Comparison of ENCODE assay signal across 8 cellular contexts in the genomic region with DNA sequence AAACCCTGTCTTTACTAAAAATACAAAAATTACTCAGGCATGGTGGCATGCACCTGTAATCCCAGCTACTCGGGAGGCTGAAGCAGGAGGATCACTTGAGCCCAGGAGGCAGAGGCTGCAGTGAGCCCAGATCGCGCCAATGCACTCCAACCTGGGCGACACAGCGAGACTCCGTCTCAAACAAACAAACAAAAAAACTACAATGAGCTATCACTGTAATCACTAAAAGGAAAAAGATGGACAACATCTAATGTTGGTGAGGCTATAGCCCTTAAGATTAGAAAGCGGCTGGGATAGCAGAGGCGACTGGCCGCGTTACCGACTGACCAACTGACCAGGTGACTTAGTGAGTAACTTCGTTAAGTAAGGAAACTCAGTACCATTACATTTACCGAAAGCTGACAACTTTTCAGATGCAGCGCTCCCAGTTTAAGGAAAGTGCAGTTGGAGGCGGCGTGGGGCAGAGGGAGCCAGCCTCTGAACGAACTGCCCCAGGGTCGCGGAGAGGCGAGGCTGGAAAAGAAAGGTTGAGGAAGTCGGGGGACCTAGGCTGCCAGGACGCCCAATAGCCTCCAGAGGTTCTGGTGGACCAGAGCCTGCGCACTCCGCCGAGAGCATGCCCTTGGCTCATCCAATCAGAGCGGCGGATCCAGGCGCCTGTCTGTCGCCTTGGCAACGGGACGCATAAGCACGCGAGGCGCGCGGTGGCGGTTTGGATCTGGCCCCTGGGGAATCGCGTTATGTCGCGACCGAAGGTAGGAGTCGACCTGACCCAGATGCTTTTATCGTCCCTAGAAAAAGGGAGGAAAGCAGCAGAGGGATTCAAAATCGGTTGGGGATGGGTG. TPM values are rescaled to one million over a fixed set of nuclear protein-coding genes. Genes with fewer than 3 reads are reported as not detected.
A peak's percentile ranks its signal among the peaks of the same experiment; 100 is the strongest.
DNase-seq lines count a peak whose midpoint lies in the region; FAIRE-seq and TF ChIP-seq lines count a peak whose summit lies in the region.

No MANE protein-coding gene starts in this region.

- CTCF ChIA-PET in HEK293 (lab: Yijun Ruan, JAX) = interaction anchor here (0.6 to 2.2 kb wide), 4 partner anchors 45 to 182 kb away, joined by 3 to 6 read pairs (median 6); no protein-coding TSS in a partner anchor

- TF ChIP-seq CTCF in HEK293 (tag by site-specific recombination; IDR thresholded peaks at IDR 0.05) = no peak

- POLR2A ChIA-PET in HEK293 (lab: Yijun Ruan, JAX) = interaction anchor here (0.7 to 1.2 kb wide), 6 partner anchors 15 to 72 kb away, joined by 3 to 8 read pairs (median 5); a partner anchor contains a TSS

- H3K9me3 ChIP-seq in HEK293 (ENCODE audit: control insufficient read depth, insufficient read depth, low read depth, low read length) = no peaks in the 10 kb centered on the region

- H3K27ac ChIP-seq in HEK293 (ENCODE audit: extremely low read depth, low read depth, low read length) = no peak overlapping the region

- peak; percentile 84 for FAIRE-seq in G401.6 (lab: Jason Lieb, UNC)

- DNase-seq in MV-4-11 (lab: John Stamatoyannopoulos, UW) (peak; percentile 93), SK-N-DZ (ENCODE audit: low spot score) (peak; percentile 94), glomerular visceral epithelial cell (ENCODE audit: extremely low spot score) (peak; percentile 95), nucleus accumbens (lab: John Stamatoyannopoulos, UW) (peak; percentile 61 to 97 (median 88)), superior temporal gyrus (ENCODE audit: extremely low spot score) (peak; percentile 93)
- DNase-seq in activated naive CD4-positive, alpha-beta T cell treated with anti-CD3 and anti-CD28 coated beads, Interleukin-2, amount 50 U/mL, for 16 hours = peak; percentile 83

- no peaks in the 10 kb centered on the region for H3K4me1 ChIP-seq in HEK293 (ENCODE audit: control insufficient read depth, insufficient read depth, low read length)

- no peaks in the 10 kb centered on the region for H3K36me3 ChIP-seq in HEK293 (ENCODE audit: control insufficient read depth in 2 of 2, insufficient read depth in 1 of 2, low read length in 2 of 2)

- peak overlapping the region; percentile 66 for H3K4me3 ChIP-seq in HEK293 (ENCODE audit: low read depth, low read length)

TF ChIP-seq in HEK293, 187 proteins besides CTCF, POLR2A, EP300 and RAD21:
- TF ChIP-seq ZNF548 (tag by site-specific recombination; IDR thresholded peaks at IDR 0.05) = no peak
- TF ChIP-seq ZNF600 (tag by site-specific recombination; IDR thresholded peaks at IDR 0.05) = peak; percentile 46
- TF ChIP-seq KLF9 (tag by site-specific recombination; IDR thresholded peaks at IDR 0.05; ENCODE audit: low read depth) = peak; percentile 76
- TF ChIP-seq KLF10 (tag by site-specific recombination; IDR thresholded peaks at IDR 0.05) = 0 out of 2 replicates have a peak, but pooled peaks have one; percentile 38
- TF ChIP-seq ZFP69B (tag by site-specific recombination; IDR thresholded peaks at IDR 0.05) = no peak
- TF ChIP-seq, protein P1, sequence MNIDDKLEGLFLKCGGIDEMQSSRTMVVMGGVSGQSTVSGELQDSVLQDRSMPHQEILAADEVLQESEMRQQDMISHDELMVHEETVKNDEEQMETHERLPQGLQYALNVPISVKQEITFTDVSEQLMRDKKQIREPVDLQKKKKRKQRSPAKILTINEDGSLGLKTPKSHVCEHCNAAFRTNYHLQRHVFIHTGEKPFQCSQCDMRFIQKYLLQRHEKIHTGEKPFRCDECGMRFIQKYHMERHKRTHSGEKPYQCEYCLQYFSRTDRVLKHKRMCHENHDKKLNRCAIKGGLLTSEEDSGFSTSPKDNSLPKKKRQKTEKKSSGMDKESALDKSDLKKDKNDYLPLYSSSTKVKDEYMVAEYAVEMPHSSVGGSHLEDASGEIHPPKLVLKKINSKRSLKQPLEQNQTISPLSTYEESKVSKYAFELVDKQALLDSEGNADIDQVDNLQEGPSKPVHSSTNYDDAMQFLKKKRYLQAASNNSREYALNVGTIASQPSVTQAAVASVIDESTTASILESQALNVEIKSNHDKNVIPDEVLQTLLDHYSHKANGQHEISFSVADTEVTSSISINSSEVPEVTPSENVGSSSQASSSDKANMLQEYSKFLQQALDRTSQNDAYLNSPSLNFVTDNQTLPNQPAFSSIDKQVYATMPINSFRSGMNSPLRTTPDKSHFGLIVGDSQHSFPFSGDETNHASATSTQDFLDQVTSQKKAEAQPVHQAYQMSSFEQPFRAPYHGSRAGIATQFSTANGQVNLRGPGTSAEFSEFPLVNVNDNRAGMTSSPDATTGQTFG (tag by site-specific recombination; IDR thresholded peaks at IDR 0.05; ENCODE audit: borderline replicate concordance) = no peak
- TF ChIP-seq ZBTB17 (tag by site-specific recombination; IDR thresholded peaks at IDR 0.05) = peak; percentile 80
- peak; percentile 79 for TF ChIP-seq SP2 (tag by site-specific recombination; IDR thresholded peaks at IDR 0.05)
- TF ChIP-seq, protein P2, sequence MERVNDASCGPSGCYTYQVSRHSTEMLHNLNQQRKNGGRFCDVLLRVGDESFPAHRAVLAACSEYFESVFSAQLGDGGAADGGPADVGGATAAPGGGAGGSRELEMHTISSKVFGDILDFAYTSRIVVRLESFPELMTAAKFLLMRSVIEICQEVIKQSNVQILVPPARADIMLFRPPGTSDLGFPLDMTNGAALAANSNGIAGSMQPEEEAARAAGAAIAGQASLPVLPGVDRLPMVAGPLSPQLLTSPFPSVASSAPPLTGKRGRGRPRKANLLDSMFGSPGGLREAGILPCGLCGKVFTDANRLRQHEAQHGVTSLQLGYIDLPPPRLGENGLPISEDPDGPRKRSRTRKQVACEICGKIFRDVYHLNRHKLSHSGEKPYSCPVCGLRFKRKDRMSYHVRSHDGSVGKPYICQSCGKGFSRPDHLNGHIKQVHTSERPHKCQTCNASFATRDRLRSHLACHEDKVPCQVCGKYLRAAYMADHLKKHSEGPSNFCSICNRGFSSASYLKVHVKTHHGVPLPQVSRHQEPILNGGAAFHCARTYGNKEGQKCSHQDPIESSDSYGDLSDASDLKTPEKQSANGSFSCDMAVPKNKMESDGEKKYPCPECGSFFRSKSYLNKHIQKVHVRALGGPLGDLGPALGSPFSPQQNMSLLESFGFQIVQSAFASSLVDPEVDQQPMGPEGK (tag by site-specific recombination; IDR thresholded peaks at IDR 0.05) = peak; percentile 58; the same call in 1 of the 2 replicates
- no peak for TF ChIP-seq ZNF501 (tag by site-specific recombination; IDR thresholded peaks at IDR 0.05)
- TF ChIP-seq, protein P3, sequence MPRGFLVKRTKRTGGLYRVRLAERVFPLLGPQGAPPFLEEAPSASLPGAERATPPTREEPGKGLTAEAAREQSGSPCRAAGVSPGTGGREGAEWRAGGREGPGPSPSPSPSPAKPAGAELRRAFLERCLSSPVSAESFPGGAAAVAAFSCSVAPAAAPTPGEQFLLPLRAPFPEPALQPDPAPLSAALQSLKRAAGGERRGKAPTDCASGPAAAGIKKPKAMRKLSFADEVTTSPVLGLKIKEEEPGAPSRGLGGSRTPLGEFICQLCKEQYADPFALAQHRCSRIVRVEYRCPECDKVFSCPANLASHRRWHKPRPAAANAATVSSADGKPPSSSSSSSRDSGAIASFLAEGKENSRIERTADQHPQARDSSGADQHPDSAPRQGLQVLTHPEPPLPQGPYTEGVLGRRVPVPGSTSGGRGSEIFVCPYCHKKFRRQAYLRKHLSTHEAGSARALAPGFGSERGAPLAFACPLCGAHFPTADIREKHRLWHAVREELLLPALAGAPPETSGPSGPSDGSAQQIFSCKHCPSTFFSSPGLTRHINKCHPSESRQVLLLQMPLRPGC (tag by site-specific recombination; IDR thresholded peaks at IDR 0.05) = 0 out of 2 replicates have a peak, but pooled peaks have one; percentile 10
- TF ChIP-seq, protein P4, sequence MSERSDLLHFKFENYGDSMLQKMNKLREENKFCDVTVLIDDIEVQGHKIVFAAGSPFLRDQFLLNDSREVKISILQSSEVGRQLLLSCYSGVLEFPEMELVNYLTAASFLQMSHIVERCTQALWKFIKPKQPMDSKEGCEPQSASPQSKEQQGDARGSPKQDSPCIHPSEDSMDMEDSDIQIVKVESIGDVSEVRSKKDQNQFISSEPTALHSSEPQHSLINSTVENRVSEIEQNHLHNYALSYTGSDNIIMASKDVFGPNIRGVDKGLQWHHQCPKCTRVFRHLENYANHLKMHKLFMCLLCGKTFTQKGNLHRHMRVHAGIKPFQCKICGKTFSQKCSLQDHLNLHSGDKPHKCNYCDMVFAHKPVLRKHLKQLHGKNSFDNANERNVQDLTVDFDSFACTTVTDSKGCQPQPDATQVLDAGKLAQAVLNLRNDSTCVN (tag by site-specific recombination; optimal IDR thresholded peaks at IDR 0.05) = peak; percentile 58
- TF ChIP-seq ZNF549 (tag by site-specific recombination; IDR thresholded peaks at IDR 0.05) = no peak
- 0 out of 2 replicates have a peak, but pooled peaks have one; percentile 48 for TF ChIP-seq KLF8 (tag by site-specific recombination; IDR thresholded peaks at IDR 0.05)
- no peak for TF ChIP-seq ZNF660 (tag by site-specific recombination; IDR thresholded peaks at IDR 0.05)
- TF ChIP-seq ZNF335 (tag by site-specific recombination; conservative IDR thresholded peaks at IDR 0.05) = peak; percentile 77
- TF ChIP-seq, protein P5, sequence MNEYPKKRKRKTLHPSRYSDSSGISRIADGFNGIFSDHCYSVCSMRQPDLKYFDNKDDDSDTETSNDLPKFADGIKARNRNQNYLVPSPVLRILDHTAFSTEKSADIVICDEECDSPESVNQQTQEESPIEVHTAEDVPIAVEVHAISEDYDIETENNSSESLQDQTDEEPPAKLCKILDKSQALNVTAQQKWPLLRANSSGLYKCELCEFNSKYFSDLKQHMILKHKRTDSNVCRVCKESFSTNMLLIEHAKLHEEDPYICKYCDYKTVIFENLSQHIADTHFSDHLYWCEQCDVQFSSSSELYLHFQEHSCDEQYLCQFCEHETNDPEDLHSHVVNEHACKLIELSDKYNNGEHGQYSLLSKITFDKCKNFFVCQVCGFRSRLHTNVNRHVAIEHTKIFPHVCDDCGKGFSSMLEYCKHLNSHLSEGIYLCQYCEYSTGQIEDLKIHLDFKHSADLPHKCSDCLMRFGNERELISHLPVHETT (tag by site-specific recombination; IDR thresholded peaks at IDR 0.05) = no peak
- TF ChIP-seq IKZF3 (tag by site-specific recombination; IDR thresholded peaks at IDR 0.05) = 0 out of 2 replicates have a peak, but pooled peaks have one; percentile 7
- TF ChIP-seq BCL11A (tag by site-specific recombination; IDR thresholded peaks at IDR 0.05; ENCODE audit: low read depth) = peak; percentile 57
- TF ChIP-seq ZNF621 (tag by site-specific recombination; IDR thresholded peaks at IDR 0.05) = no peak

RNA-seq across cellular contexts. Expression of a gene that starts 8.9 kb away (rescaled TPM):
- not detected in 2 replicates for polyA plus RNA-seq in SK-N-DZ (2014; cell fraction: cytosol; rRNA removed)
- 0.28 TPM in 1 of 2 replicates, not detected in the other for polyA plus RNA-seq in SK-N-DZ (2014; cell fraction: nucleus; rRNA removed)

RNA-seq across cellular contexts. Expression of a gene that starts 9.0 kb away (rescaled TPM):
- polyA plus RNA-seq in SK-N-DZ (2014; cell fraction: cytosol; rRNA removed) = 9.7 and 14.3 TPM in 2 replicates
- 3.3 and 4.7 TPM in 2 replicates for polyA plus RNA-seq in SK-N-DZ (2014; cell fraction: nucleus; rRNA removed)

RNA-seq across cellular contexts. Expression of a gene that starts 34.0 kb away (rescaled TPM):
- 0.65 TPM in 1 of 2 replicates, not detected in the other for polyA plus RNA-seq in SK-N-DZ (2014; cell fraction: cytosol; rRNA removed)
- not detected in 2 replicates for polyA plus RNA-seq in SK-N-DZ (2014; cell fraction: nucleus; rRNA removed)
